In the genomic region with DNA sequence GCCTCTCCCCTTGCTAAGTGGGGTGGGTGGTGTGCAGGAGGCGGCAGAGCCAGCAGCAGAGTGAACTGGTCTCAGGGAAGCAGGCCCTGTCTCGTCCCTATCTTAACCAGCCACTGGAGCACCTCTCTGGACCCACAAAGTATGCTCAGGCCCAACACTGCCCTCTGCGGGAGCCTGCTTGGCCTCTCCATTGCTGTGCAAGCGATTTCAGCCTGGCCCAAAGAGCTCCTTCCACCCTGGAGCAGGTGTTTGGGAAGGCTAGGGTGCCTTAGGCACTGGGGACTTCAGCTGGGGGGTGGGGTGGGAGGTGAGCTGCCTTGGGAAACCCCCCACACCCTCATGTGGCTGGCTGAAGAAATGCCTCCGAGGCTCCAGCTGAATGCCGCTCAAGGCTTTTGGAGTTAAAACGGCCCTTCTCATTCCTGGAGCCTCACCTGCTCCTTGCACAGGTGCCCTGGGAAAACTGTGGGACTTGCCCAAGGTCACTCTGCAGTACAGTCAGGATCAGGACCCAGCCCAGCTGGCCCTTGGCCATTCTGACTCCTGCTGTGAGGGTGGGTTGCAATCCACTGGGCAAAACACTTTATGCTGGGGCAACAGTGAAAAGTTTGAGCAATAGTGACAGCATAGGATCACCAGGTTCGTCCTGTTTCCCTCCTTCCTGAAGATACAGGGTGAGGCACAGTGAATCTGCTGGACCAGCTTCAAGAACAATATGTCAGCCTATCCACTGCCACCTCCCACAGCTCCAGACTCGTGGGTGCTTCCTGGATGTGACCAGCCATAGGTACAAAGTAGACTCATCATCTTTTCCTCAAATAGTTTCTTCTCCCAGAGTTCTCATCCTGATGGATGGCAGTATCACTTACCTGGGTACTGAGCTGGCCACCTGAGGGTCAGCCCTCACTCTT, we compare ENCODE assay signal across 1 cellular context.
TF ChIP-seq lines count a peak whose summit lies in the region.

No MANE protein-coding gene starts in this region.

TF ChIP-seq in K562, 482 proteins besides CTCF, POLR2A, EP300 and RAD21:
- TF ChIP-seq ZNF12 (CRISPR knock-in tag; IDR thresholded peaks at IDR 0.05) (peak; percentile 92), NRF1 (conservative IDR thresholded peaks at IDR 0.05 in 1 of 2, IDR thresholded peaks at IDR 0.05 in 1 of 2) (peak in 1 of 2 experiments; percentile 18; a peak in 1 of 4 replicates), RB1 (IDR thresholded peaks at IDR 0.05; ENCODE audit: low read depth) (peak; percentile 78; the same call in 1 of the 2 replicates), ZNF316 (IDR thresholded peaks at IDR 0.05) (0 out of 2 replicates have a peak, but pooled peaks have one; percentile 21), JUND (IDR thresholded peaks at IDR 0.05; ENCODE audit: borderline replicate concordance, low read depth, low read length) (0 out of 2 replicates have a peak, but pooled peaks have one; percentile 29), JUND (tag; IDR thresholded peaks at IDR 0.05; ENCODE audit: borderline replicate concordance, low read depth, low read length) (no peak), MLX (CRISPR knock-in tag; conservative IDR thresholded peaks at IDR 0.05) (0 out of 4 replicates have a peak, but pooled peaks of 1 of the 2 experiments have one; percentile 45), ATF7 (IDR thresholded peaks at IDR 0.05) (peak; percentile 41; the same call in 1 of the 2 replicates), CREM (IDR thresholded peaks at IDR 0.05; ENCODE audit: low read depth) (0 out of 2 replicates have a peak, but pooled peaks have one; percentile 12), PCBP1 (IDR thresholded peaks at IDR 0.05; ENCODE audit: low read depth, low read length, poor library complexity, severe bottlenecking) (no peak), ZNF764 (CRISPR knock-in tag; IDR thresholded peaks at IDR 0.05; ENCODE audit: low read depth) (no peak), ESRRA (IDR thresholded peaks at IDR 0.05; ENCODE audit: borderline replicate concordance, low read depth) (0 out of 2 replicates have a peak, but pooled peaks have one; percentile 15), YY1 (IDR thresholded peaks at IDR 0.05; ENCODE audit: borderline replicate concordance in 1 of 3, control insufficient read depth in 1 of 3, extremely low read depth in 1 of 3, insufficient read depth in 3 of 3, insufficient read length in 1 of 3, insufficient replicate concordance in 2 of 3, low read depth in 1 of 3, low read length in 2 of 3) (peak in 1 of 3 experiments; percentile 40), CBX1 (IDR thresholded peaks at IDR 0.05; ENCODE audit: low read depth) (no peak), ZBTB7A (IDR thresholded peaks at IDR 0.05; ENCODE audit: borderline replicate concordance, control insufficient read depth, low read depth, low read length) (0 out of 2 replicates have a peak, but pooled peaks have one; percentile 18), TCF3 (CRISPR knock-in tag; IDR thresholded peaks at IDR 0.05) (0 out of 2 replicates have a peak, but pooled peaks have one; percentile 37), UBTF (IDR thresholded peaks at IDR 0.05; ENCODE audit: borderline replicate concordance in 1 of 2, low read depth in 2 of 2, low read length in 2 of 2) (0 out of 4 replicates have a peak, but pooled peaks of 1 of the 2 experiments have one; percentile 54), TEAD1 (CRISPR knock-in tag; IDR thresholded peaks at IDR 0.05) (peak in 1 of 2 experiments; percentile 34; a peak in 1 of 4 replicates), ZNF24 (IDR thresholded peaks at IDR 0.05) (no peak), RCOR1 (IDR thresholded peaks at IDR 0.05; ENCODE audit: borderline replicate concordance in 1 of 2, low read depth in 2 of 2, low read length in 2 of 2) (peak in 1 of 2 experiments; percentile 35; a peak in 1 of 4 replicates), XRCC5 (IDR thresholded peaks at IDR 0.05; ENCODE audit: low read depth, low read length) (0 out of 2 replicates have a peak, but pooled peaks have one; percentile 40), ATF1 (CRISPR knock-in tag; IDR thresholded peaks at IDR 0.05) (no peak), ATF1 (tag; IDR thresholded peaks at IDR 0.05) (no peak), ZNF263 (CRISPR knock-in tag; IDR thresholded peaks at IDR 0.05; ENCODE audit: borderline replicate concordance) (peak; percentile 69; the same call in 1 of the 2 replicates), ZNF551 (CRISPR knock-in tag; IDR thresholded peaks at IDR 0.05) (no peak), TFAP4 (CRISPR knock-in tag; IDR thresholded peaks at IDR 0.05; ENCODE audit: borderline replicate concordance) (peak; percentile 47; the same call in 1 of the 2 replicates), NBN (IDR thresholded peaks at IDR 0.05; ENCODE audit: low read depth) (0 out of 2 replicates have a peak, but pooled peaks have one; percentile 25), RNF2 (IDR thresholded peaks at IDR 0.05) (no peak), SRF (CRISPR knock-in tag; IDR thresholded peaks at IDR 0.05) (peak in 1 of 2 experiments; percentile 26; a peak in 1 of 4 replicates), SMC3 (conservative IDR thresholded peaks at IDR 0.05; ENCODE audit: insufficient read depth, low read depth, low read length) (peak; percentile 79), ZFP36 (IDR thresholded peaks at IDR 0.05; ENCODE audit: low read depth, low read length, partially characterized antibody) (peak; percentile 29), ARID2 (IDR thresholded peaks at IDR 0.05) (peak; percentile 65; the same call in 1 of the 2 replicates), BCL6 (CRISPR knock-in tag; IDR thresholded peaks at IDR 0.05) (no peak), STAG1 (CRISPR knock-in tag; IDR thresholded peaks at IDR 0.05; ENCODE audit: borderline replicate concordance) (peak; percentile 72; the same call in 1 of the 2 replicates), NFIC (IDR thresholded peaks at IDR 0.05) (peak; percentile 28; the same call in 1 of the 2 replicates), ZNF384 (IDR thresholded peaks at IDR 0.05; ENCODE audit: low read depth, low read length) (0 out of 2 replicates have a peak, but pooled peaks have one; percentile 22), HNRNPL (IDR thresholded peaks at IDR 0.05; ENCODE audit: low read depth, low read length) (no peak), ZFX (CRISPR knock-in tag; IDR thresholded peaks at IDR 0.05) (peak; percentile 30; the same call in 1 of the 2 replicates)
- TF ChIP-seq, protein P1, sequence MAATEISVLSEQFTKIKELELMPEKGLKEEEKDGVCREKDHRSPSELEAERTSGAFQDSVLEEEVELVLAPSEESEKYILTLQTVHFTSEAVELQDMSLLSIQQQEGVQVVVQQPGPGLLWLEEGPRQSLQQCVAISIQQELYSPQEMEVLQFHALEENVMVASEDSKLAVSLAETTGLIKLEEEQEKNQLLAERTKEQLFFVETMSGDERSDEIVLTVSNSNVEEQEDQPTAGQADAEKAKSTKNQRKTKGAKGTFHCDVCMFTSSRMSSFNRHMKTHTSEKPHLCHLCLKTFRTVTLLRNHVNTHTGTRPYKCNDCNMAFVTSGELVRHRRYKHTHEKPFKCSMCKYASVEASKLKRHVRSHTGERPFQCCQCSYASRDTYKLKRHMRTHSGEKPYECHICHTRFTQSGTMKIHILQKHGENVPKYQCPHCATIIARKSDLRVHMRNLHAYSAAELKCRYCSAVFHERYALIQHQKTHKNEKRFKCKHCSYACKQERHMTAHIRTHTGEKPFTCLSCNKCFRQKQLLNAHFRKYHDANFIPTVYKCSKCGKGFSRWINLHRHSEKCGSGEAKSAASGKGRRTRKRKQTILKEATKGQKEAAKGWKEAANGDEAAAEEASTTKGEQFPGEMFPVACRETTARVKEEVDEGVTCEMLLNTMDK (IDR thresholded peaks at IDR 0.05; ENCODE audit: borderline replicate concordance, insufficient read depth, low read depth, low read length, poor library complexity, severe bottlenecking), result peak; percentile 66
